Comparison of ENCODE assay signal across 1 cellular context in genomic region chr17:31023171-31023570, GRCh38. TPM values are rescaled to one million over a fixed set of nuclear protein-coding genes. Genes with fewer than 3 reads are reported as not detected.
"Had no signal": no experiment of that assay in that cellular context is flagged by ENCODE, and none has a peak within 500 bp of the region (broad histone marks: within the 10 kb centered on the region; RNA-seq: fewer than 3 reads in every experiment).

No MANE protein-coding gene starts in this region.

RNA-seq across cellular contexts. Expression of gene RNF135, which starts 52.3 kb away (rescaled TPM):
- polyA plus RNA-seq: SK-N-SH had no signal
